In genomic region chr5:131782717-131783116, GRCh38 we compare ENCODE assay signal across 22 cellular contexts.
"Had no signal": no experiment of that assay in that cellular context is flagged by ENCODE, and none has a peak within 500 bp of the region (broad histone marks: within the 10 kb centered on the region; RNA-seq: fewer than 3 reads in every experiment).

No MANE protein-coding gene starts in this region.

- ATAC-seq: stimulated activated memory B cell treated with anti-CD40 and anti-IgM and Interleukin-4, amounts not matched to agents 10 μg/mL and 1 μg/mL and 100 μg/mL, for 72 hours; stimulated activated naive B cell treated with anti-CD40 and anti-IgM and Interleukin-4, amounts not matched to agents 10 μg/mL and 1 μg/mL and 100 μg/mL, for 72 hours; stimulated activated naive CD8-positive, alpha-beta T cell treated with anti-CD3 and anti-CD28 coated beads, Interleukin-15, amount 100 ng/mL, for 72 hours; stimulated activated naive CD8-positive, alpha-beta T cell treated with anti-CD3 and anti-CD28 coated beads, Interleukin-15, Interleukin-2, amounts not matched to agents 100 U/mL and 50 U/mL, for 24 hours; upper lobe of right lung had no signal

- DNase-seq: stimulated activated CD4-positive, alpha-beta T cell treated with anti-CD3 and anti-CD28 coated beads, Interleukin-2, amount 100 ng/mL, for 48 hours; stimulated activated CD4-positive, alpha-beta T cell treated with anti-CD3 and anti-CD28 coated beads, Interleukin-4, amount 100 ng/mL, for 1 hour; stimulated activated CD4-positive, alpha-beta T cell treated with anti-CD3 and anti-CD28 coated beads, Interleukin-4, amount 100 ng/mL, for 24 hours; stimulated activated CD4-positive, alpha-beta T cell treated with anti-CD3 and anti-CD28 coated beads, Interleukin-4, amount 100 ng/mL, for 4 hours; stimulated activated CD8-positive, alpha-beta memory T cell treated with anti-CD3 and anti-CD28 coated beads, Interleukin-4, amount 100 ng/mL, for 48 hours; stimulated activated naive B cell treated with anti-CD40 and anti-IgM and Interleukin-4, amounts not matched to agents 10 μg/mL and 1 μg/mL and 100 μg/mL, for 72 hours; stimulated activated naive CD4-positive, alpha-beta T cell; stimulated activated naive CD4-positive, alpha-beta T cell treated with Interleukin-2 at 50 U/mL for 16 hours; stimulated activated naive CD8-positive, alpha-beta T cell treated with anti-CD3 and anti-CD28 coated beads, Interleukin-15, amount 100 ng/mL, for 72 hours; stimulated activated naive CD8-positive, alpha-beta T cell treated with anti-CD3 and anti-CD28 coated beads, Interleukin-15, Interleukin-2, amounts not matched to agents 100 U/mL and 50 U/mL, for 24 hours; stomach; substantia nigra; testis; thyroid gland; tibial artery; transverse colon; trophoblast cell; upper lobe of right lung; uterus had no signal

- H3K27ac Mint-ChIP-seq: stimulated activated memory B cell treated with anti-CD40 and anti-IgM and Interleukin-4, amounts not matched to agents 10 μg/mL and 1 μg/mL and 100 μg/mL, for 72 hours; stimulated activated naive B cell treated with anti-CD40 and anti-IgM and Interleukin-4, amounts not matched to agents 10 μg/mL and 1 μg/mL and 100 μg/mL, for 72 hours; stimulated activated naive CD8-positive, alpha-beta T cell treated with anti-CD3 and anti-CD28 coated beads, Interleukin-15, amount 100 ng/mL, for 72 hours; stimulated activated naive CD8-positive, alpha-beta T cell treated with anti-CD3 and anti-CD28 coated beads, Interleukin-15, Interleukin-2, amounts not matched to agents 100 ng/mL and 50 ng/mL, for 24 hours; type B pancreatic cell had no signal

- H3K4me3 Mint-ChIP-seq: stimulated activated memory B cell treated with anti-CD40 and anti-IgM and Interleukin-4, amounts not matched to agents 10 μg/mL and 1 μg/mL and 100 μg/mL, for 72 hours; stimulated activated naive B cell treated with anti-CD40 and anti-IgM and Interleukin-4, amounts not matched to agents 10 μg/mL and 1 μg/mL and 100 μg/mL, for 72 hours; stimulated activated naive CD8-positive, alpha-beta T cell treated with anti-CD3 and anti-CD28 coated beads, Interleukin-15, amount 100 ng/mL, for 72 hours; stimulated activated naive CD8-positive, alpha-beta T cell treated with anti-CD3 and anti-CD28 coated beads, Interleukin-15, Interleukin-2, amounts not matched to agents 100 ng/mL and 50 ng/mL, for 24 hours; type B pancreatic cell had no signal

- H3K27me3 Mint-ChIP-seq: stimulated activated memory B cell treated with anti-CD40 and anti-IgM and Interleukin-4, amounts not matched to agents 10 μg/mL and 1 μg/mL and 100 μg/mL, for 72 hours; stimulated activated naive B cell treated with anti-CD40 and anti-IgM and Interleukin-4, amounts not matched to agents 10 μg/mL and 1 μg/mL and 100 μg/mL, for 72 hours; stimulated activated naive CD8-positive, alpha-beta T cell treated with anti-CD3 and anti-CD28 coated beads, Interleukin-15, amount 100 ng/mL, for 72 hours; stimulated activated naive CD8-positive, alpha-beta T cell treated with anti-CD3 and anti-CD28 coated beads, Interleukin-15, Interleukin-2, amounts not matched to agents 100 ng/mL and 50 ng/mL, for 24 hours; type B pancreatic cell had no signal

- H3K9me3 Mint-ChIP-seq: stimulated activated memory B cell treated with anti-CD40 and anti-IgM and Interleukin-4, amounts not matched to agents 10 μg/mL and 1 μg/mL and 100 μg/mL, for 72 hours; stimulated activated naive B cell treated with anti-CD40 and anti-IgM and Interleukin-4, amounts not matched to agents 10 μg/mL and 1 μg/mL and 100 μg/mL, for 72 hours; stimulated activated naive CD8-positive, alpha-beta T cell treated with anti-CD3 and anti-CD28 coated beads, Interleukin-15, amount 100 ng/mL, for 72 hours; stimulated activated naive CD8-positive, alpha-beta T cell treated with anti-CD3 and anti-CD28 coated beads, Interleukin-15, Interleukin-2, amounts not matched to agents 100 ng/mL and 50 ng/mL, for 24 hours had no signal
